Comparison of ENCODE assay signal across 1 cellular context in the genomic region with DNA sequence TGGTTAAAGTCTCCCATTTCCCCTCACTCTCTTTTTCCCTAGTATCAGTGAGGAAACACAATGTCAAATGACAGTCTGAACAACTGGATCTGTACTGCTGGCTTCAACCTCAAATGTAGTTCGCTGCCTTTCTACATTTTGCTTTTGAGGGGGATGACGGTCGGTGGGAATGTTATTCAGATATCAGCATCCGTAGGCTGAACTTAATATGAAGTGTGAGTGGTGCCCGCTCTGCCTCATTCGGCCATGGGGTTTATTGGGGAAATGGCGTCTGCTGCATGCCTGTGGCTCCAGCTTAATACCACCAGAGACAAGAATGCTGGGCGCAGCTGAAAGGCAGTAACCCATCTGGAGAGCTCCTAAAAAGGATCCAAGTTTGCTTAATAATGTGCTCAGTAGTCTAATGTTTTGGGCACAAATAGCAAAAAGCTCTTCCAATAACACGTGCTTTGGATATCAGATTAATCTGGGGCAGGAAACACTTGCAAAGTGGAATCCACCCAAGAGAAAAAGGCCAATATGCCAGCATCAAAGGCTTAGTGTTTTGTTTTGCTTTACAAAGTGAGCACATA.
TF ChIP-seq lines count a peak whose summit lies in the region.

No MANE protein-coding gene starts in this region.

TF ChIP-seq in GM12878, 131 proteins besides CTCF, POLR2A, EP300 and RAD21 (continued from another document):
- TF ChIP-seq TCF7 (IDR thresholded peaks at IDR 0.05; ENCODE audit: borderline replicate concordance) (no peak), SUZ12 (IDR thresholded peaks at IDR 0.05; ENCODE audit: unreplicated experiment) (no peak), CEBPB (IDR thresholded peaks at IDR 0.05; ENCODE audit: borderline replicate concordance in 1 of 2, low read depth in 2 of 2, low read length in 2 of 2) (no peak), IRF4 (IDR thresholded peaks at IDR 0.05; ENCODE audit: low read depth, low read length) (no peak), STAT1 (conservative IDR thresholded peaks at IDR 0.05) (no peak), E2F8 (IDR thresholded peaks at IDR 0.05; ENCODE audit: low read depth, partially characterized antibody) (no peak), ZZZ3 (IDR thresholded peaks at IDR 0.05; ENCODE audit: control insufficient read depth, insufficient read length, low read depth) (no peak)
- TF ChIP-seq, protein P1, sequence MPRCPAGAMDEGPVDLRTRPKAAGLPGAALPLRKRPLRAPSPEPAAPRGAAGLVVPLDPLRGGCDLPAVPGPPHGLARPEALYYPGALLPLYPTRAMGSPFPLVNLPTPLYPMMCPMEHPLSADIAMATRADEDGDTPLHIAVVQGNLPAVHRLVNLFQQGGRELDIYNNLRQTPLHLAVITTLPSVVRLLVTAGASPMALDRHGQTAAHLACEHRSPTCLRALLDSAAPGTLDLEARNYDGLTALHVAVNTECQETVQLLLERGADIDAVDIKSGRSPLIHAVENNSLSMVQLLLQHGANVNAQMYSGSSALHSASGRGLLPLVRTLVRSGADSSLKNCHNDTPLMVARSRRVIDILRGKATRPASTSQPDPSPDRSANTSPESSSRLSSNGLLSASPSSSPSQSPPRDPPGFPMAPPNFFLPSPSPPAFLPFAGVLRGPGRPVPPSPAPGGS (IDR thresholded peaks at IDR 0.05; ENCODE audit: borderline replicate concordance, insufficient read depth, low read depth, low read length, poor library complexity, severe bottlenecking) = no peak
- TF ChIP-seq, protein P2, sequence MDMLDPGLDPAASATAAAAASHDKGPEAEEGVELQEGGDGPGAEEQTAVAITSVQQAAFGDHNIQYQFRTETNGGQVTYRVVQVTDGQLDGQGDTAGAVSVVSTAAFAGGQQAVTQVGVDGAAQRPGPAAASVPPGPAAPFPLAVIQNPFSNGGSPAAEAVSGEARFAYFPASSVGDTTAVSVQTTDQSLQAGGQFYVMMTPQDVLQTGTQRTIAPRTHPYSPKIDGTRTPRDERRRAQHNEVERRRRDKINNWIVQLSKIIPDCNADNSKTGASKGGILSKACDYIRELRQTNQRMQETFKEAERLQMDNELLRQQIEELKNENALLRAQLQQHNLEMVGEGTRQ (IDR thresholded peaks at IDR 0.05; ENCODE audit: borderline replicate concordance, low read depth, low read length) = no peak
- TF ChIP-seq, protein P3, sequence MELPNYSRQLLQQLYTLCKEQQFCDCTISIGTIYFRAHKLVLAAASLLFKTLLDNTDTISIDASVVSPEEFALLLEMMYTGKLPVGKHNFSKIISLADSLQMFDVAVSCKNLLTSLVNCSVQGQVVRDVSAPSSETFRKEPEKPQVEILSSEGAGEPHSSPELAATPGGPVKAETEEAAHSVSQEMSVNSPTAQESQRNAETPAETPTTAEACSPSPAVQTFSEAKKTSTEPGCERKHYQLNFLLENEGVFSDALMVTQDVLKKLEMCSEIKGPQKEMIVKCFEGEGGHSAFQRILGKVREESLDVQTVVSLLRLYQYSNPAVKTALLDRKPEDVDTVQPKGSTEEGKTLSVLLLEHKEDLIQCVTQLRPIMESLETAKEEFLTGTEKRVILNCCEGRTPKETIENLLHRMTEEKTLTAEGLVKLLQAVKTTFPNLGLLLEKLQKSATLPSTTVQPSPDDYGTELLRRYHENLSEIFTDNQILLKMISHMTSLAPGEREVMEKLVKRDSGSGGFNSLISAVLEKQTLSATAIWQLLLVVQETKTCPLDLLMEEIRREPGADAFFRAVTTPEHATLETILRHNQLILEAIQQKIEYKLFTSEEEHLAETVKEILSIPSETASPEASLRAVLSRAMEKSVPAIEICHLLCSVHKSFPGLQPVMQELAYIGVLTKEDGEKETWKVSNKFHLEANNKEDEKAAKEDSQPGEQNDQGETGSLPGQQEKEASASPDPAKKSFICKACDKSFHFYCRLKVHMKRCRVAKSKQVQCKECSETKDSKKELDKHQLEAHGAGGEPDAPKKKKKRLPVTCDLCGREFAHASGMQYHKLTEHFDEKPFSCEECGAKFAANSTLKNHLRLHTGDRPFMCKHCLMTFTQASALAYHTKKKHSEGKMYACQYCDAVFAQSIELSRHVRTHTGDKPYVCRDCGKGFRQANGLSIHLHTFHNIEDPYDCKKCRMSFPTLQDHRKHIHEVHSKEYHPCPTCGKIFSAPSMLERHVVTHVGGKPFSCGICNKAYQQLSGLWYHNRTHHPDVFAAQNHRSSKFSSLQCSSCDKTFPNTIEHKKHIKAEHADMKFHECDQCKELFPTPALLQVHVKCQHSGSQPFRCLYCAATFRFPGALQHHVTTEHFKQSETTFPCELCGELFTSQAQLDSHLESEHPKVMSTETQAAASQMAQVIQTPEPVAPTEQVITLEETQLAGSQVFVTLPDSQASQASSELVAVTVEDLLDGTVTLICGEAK (IDR thresholded peaks at IDR 0.05; ENCODE audit: borderline replicate concordance) = peak; percentile 20; the same call in 1 of the 2 replicates
- TF ChIP-seq, protein P4, sequence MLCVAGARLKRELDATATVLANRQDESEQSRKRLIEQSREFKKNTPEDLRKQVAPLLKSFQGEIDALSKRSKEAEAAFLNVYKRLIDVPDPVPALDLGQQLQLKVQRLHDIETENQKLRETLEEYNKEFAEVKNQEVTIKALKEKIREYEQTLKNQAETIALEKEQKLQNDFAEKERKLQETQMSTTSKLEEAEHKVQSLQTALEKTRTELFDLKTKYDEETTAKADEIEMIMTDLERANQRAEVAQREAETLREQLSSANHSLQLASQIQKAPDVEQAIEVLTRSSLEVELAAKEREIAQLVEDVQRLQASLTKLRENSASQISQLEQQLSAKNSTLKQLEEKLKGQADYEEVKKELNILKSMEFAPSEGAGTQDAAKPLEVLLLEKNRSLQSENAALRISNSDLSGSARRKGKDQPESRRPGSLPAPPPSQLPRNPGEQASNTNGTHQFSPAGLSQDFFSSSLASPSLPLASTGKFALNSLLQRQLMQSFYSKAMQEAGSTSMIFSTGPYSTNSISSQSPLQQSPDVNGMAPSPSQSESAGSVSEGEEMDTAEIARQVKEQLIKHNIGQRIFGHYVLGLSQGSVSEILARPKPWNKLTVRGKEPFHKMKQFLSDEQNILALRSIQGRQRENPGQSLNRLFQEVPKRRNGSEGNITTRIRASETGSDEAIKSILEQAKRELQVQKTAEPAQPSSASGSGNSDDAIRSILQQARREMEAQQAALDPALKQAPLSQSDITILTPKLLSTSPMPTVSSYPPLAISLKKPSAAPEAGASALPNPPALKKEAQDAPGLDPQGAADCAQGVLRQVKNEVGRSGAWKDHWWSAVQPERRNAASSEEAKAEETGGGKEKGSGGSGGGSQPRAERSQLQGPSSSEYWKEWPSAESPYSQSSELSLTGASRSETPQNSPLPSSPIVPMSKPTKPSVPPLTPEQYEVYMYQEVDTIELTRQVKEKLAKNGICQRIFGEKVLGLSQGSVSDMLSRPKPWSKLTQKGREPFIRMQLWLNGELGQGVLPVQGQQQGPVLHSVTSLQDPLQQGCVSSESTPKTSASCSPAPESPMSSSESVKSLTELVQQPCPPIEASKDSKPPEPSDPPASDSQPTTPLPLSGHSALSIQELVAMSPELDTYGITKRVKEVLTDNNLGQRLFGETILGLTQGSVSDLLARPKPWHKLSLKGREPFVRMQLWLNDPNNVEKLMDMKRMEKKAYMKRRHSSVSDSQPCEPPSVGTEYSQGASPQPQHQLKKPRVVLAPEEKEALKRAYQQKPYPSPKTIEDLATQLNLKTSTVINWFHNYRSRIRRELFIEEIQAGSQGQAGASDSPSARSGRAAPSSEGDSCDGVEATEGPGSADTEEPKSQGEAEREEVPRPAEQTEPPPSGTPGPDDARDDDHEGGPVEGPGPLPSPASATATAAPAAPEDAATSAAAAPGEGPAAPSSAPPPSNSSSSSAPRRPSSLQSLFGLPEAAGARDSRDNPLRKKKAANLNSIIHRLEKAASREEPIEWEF (IDR thresholded peaks at IDR 0.05; ENCODE audit: insufficient replicate concordance, low read depth, low read length) = no peak
- TF ChIP-seq, protein P5, sequence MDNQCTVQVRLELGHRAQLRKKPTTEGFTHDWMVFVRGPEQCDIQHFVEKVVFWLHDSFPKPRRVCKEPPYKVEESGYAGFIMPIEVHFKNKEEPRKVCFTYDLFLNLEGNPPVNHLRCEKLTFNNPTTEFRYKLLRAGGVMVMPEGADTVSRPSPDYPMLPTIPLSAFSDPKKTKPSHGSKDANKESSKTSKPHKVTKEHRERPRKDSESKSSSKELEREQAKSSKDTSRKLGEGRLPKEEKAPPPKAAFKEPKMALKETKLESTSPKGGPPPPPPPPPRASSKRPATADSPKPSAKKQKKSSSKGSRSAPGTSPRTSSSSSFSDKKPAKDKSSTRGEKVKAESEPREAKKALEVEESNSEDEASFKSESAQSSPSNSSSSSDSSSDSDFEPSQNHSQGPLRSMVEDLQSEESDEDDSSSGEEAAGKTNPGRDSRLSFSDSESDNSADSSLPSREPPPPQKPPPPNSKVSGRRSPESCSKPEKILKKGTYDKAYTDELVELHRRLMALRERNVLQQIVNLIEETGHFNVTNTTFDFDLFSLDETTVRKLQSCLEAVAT (IDR thresholded peaks at IDR 0.05) = peak; percentile 98
